In genomic region chr6:7241709-7242645, GRCh38 we compare ENCODE assay signal across 11 cellular contexts.
A peak's percentile ranks its signal among the peaks of the same experiment; 100 is the strongest.
DNase-seq lines count a peak whose midpoint lies in the region; ATAC-seq and TF ChIP-seq lines count a peak whose summit lies in the region.
"Had no signal": no experiment of that assay in that cellular context is flagged by ENCODE, and none has a peak within 500 bp of the region (broad histone marks: within the 10 kb centered on the region; RNA-seq: fewer than 3 reads in every experiment).

No MANE protein-coding gene starts in this region.

- H3K4me1 ChIP-seq in Caco-2 (peaks cover 27% of the 10 kb centered on the region), esophagus (ENCODE audit: control insufficient read depth in 2 of 2, insufficient read depth in 2 of 2, low read length in 1 of 2) (peaks cover 0 to 6% of the 10 kb centered on the region in 2 donors), osteoblast (ENCODE audit: insufficient read depth, low read length) (peaks cover 21% of the 10 kb centered on the region)

- POLR2A ChIA-PET in Caco-2 (lab: Charles Lee), result interaction anchor here (0.5 to 1.0 kb wide), 2 partner anchors 24 to 148 kb away, joined by 3 to 5 read pairs; partner anchors contain the start of genes CAGE1 and RIOK1
- POLR2A ChIA-PET in activated CD4-positive, alpha-beta memory T cell treated with anti-CD3 and anti-CD28 coated beads, Interleukin-2, amount 10 ng/mL, durations not matched to agents 7 days and 5 days (lab: Charles Lee), result interaction anchor here (0.7 kb wide), 1 partner anchor 154 kb away, joined by 3 read pairs; no protein-coding TSS in a partner anchor

- intact Hi-C loops in Caco-2 (cut with micrococcal nuclease; ENCODE audit: unreplicated experiment), result loop anchor here (2.0 to 5.0 kb wide), 4 partner anchors 97 to 565 kb away; partner anchors contain the start of gene RREB1

- H3K27me3 Mint-ChIP-seq in Caco-2 (ENCODE audit: insufficient read depth, unreplicated experiment), result no peaks in the 10 kb centered on the region
- no peaks in the 10 kb centered on the region for H3K27me3 Mint-ChIP-seq in activated CD4-positive, alpha-beta memory T cell treated with anti-CD3 and anti-CD28 coated beads, Interleukin-2, amount 10 ng/mL, durations not matched to agents 7 days and 5 days

- TF ChIP-seq CTCF in Caco-2 (IDR thresholded peaks at IDR 0.05; ENCODE audit: insufficient read depth in 1 of 2, low read depth in 1 of 2, low read length in 1 of 2, severe bottlenecking in 1 of 2, unreplicated experiment in 1 of 2) (no peak), osteoblast (IDR thresholded peaks at IDR 0.05; ENCODE audit: extremely low read depth, low read depth, low read length) (no peak)

- CTCF ChIA-PET in Caco-2 (lab: Charles Lee), result interaction anchor here (0.6 to 1.6 kb wide), 5 partner anchors 8 to 529 kb away, joined by 3 to 5 read pairs (median 4); no protein-coding TSS in a partner anchor
- CTCF ChIA-PET in activated CD4-positive, alpha-beta memory T cell treated with anti-CD3 and anti-CD28 coated beads, Interleukin-2, amount 10 ng/mL, durations not matched to agents 7 days and 5 days (lab: Charles Lee), result interaction anchor here (0.6 kb wide), 1 partner anchor 564 kb away, joined by 3 read pairs; no protein-coding TSS in a partner anchor

- peak overlapping the region; percentile 70 to 71 for H3K27ac ChIP-seq in esophagus (ENCODE audit: low read depth in 2 of 2, low read length in 1 of 2)
- H3K27ac ChIP-seq in osteoblast (ENCODE audit: low read depth, low read length), result peak overlapping the region; percentile 57

- DNase-seq in Caco-2, result peak; percentile 72 to 79
- peak; percentile 22 for DNase-seq in MV-4-11 (lab: John Stamatoyannopoulos, UW)
- DNase-seq in osteoblast (ENCODE audit: insufficient read length, low spot score, missing footprints), result no peak
- no peak for DNase-seq in NCI-H2107 (lab: John Stamatoyannopoulos, UW)
- DNase-seq in DMS153 treated with DMSO at 0.1 percent for 48 hours (lab: John Stamatoyannopoulos, UW; ENCODE audit: unreplicated experiment), result no peak
- DNase-seq in activated CD4-positive, alpha-beta memory T cell treated with anti-CD3 and anti-CD28 coated beads, Interleukin-2, amount 10 ng/mL, durations not matched to agents 7 days and 5 days, result no peak
- DNase-seq: GDM1, substantia nigra, T-helper 2 cell had no signal

- H3K27ac Mint-ChIP-seq in Caco-2 (ENCODE audit: unreplicated experiment), result peak overlapping the region; percentile 55
- H3K27ac Mint-ChIP-seq in activated CD4-positive, alpha-beta memory T cell treated with anti-CD3 and anti-CD28 coated beads, Interleukin-2, amount 10 ng/mL, durations not matched to agents 7 days and 5 days, result no peak overlapping the region

- H3K9me3 ChIP-seq in Caco-2 (no peaks in the 10 kb centered on the region), esophagus (ENCODE audit: control insufficient read depth in 2 of 2, insufficient read depth in 1 of 2, low read depth in 1 of 2, low read length in 1 of 2) (no peaks in the 10 kb centered on the region), osteoblast (ENCODE audit: low read depth, low read length) (no peaks in the 10 kb centered on the region)

- H3K36me3 Mint-ChIP-seq in Caco-2 (ENCODE audit: insufficient read depth, unreplicated experiment), result peaks cover 71% of the 10 kb centered on the region
- H3K36me3 Mint-ChIP-seq in activated CD4-positive, alpha-beta memory T cell treated with anti-CD3 and anti-CD28 coated beads, Interleukin-2, amount 10 ng/mL, durations not matched to agents 7 days and 5 days (ENCODE audit: low read depth), result peaks cover 15% of the 10 kb centered on the region

- no peaks in the 10 kb centered on the region for H3K27me3 ChIP-seq in Caco-2 (replicated peaks; ENCODE audit: control insufficient read depth, insufficient read depth, low read length)
- H3K27me3 ChIP-seq in esophagus (ENCODE audit: control insufficient read depth in 1 of 2, insufficient read depth in 2 of 2, low read length in 2 of 2), result no peaks in the 10 kb centered on the region
- no peaks in the 10 kb centered on the region for H3K27me3 ChIP-seq in osteoblast (ENCODE audit: insufficient read depth, low read length)

- no peak for ATAC-seq in GM19023 (IDR thresholded peaks at IDR 0.05; ENCODE audit: unreplicated experiment)

- H3K79me2 ChIP-seq in osteoblast (ENCODE audit: insufficient read depth, low read length), result peaks cover 48% of the 10 kb centered on the region

- no peak overlapping the region for H2AFZ ChIP-seq in osteoblast (ENCODE audit: low read length)

- H3K4me3 Mint-ChIP-seq in Caco-2 (ENCODE audit: unreplicated experiment), result peak overlapping the region; percentile 61
- H3K4me3 Mint-ChIP-seq in activated CD4-positive, alpha-beta memory T cell treated with anti-CD3 and anti-CD28 coated beads, Interleukin-2, amount 10 ng/mL, durations not matched to agents 7 days and 5 days, result no peak overlapping the region

- peaks cover 8% of the 10 kb centered on the region for H3K36me3 ChIP-seq in Caco-2 (ENCODE audit: control insufficient read depth, insufficient read depth, low read length)
- peaks cover 0 to 33% of the 10 kb centered on the region in 2 donors for H3K36me3 ChIP-seq in esophagus (ENCODE audit: control insufficient read depth in 2 of 2, insufficient read depth in 2 of 2, low read length in 1 of 2)
- peaks cover 28% of the 10 kb centered on the region for H3K36me3 ChIP-seq in osteoblast (ENCODE audit: insufficient read depth, low read length)

- H3K9me3 Mint-ChIP-seq in Caco-2 (ENCODE audit: unreplicated experiment), result no peaks in the 10 kb centered on the region
- H3K9me3 Mint-ChIP-seq in activated CD4-positive, alpha-beta memory T cell treated with anti-CD3 and anti-CD28 coated beads, Interleukin-2, amount 10 ng/mL, durations not matched to agents 7 days and 5 days, result no peaks in the 10 kb centered on the region

- BruUV-seq in Caco-2 (replicated peaks; lab: Mats Ljungman, UMichigan), result no TSS peak

- WGBS in esophagus, 2 donors, result 49 to 74% methylated on average over 13 of the region's 13 CpGs

- peaks cover 13% of the 10 kb centered on the region for H4K20me1 ChIP-seq in osteoblast (ENCODE audit: insufficient read depth, low read length)

- H3K4me3 ChIP-seq in Caco-2 (ENCODE audit: low read depth, low read length) (0 out of 2 replicates have a peak overlapping the region, but pooled peaks have one; percentile 7), esophagus (ENCODE audit: low read depth in 1 of 2, low read length in 2 of 2) (no peak overlapping the region), osteoblast (ENCODE audit: insufficient read depth, low read length) (no peak overlapping the region)

- peak overlapping the region; percentile 56 for H3K4me2 ChIP-seq in osteoblast (ENCODE audit: insufficient read depth, low read length)

- H3K4me1 Mint-ChIP-seq in Caco-2 (ENCODE audit: low read depth, unreplicated experiment), result peaks cover 39% of the 10 kb centered on the region
- H3K4me1 Mint-ChIP-seq in activated CD4-positive, alpha-beta memory T cell treated with anti-CD3 and anti-CD28 coated beads, Interleukin-2, amount 10 ng/mL, durations not matched to agents 7 days and 5 days, result peaks cover 12% of the 10 kb centered on the region

Comparison
In these comparisons a context has a peak if more than half of its experiments do, and no peak if none do; other contexts are left out.
1. DNase-seq: peak in Caco-2 (2 of 2) and MV-4-11 (single experiment); none in osteoblast (single experiment), NCI-H2107 (single experiment), DMS153 treated with DMSO at 0.1 percent for 48 hours (single experiment) and activated CD4-positive, alpha-beta memory T cell treated with anti-CD3 and anti-CD28 coated beads, Interleukin-2, amount 10 ng/mL, durations not matched to agents 7 days and 5 days (single experiment).